ENCODE assay signal across 24 cellular contexts in the genomic region with DNA sequence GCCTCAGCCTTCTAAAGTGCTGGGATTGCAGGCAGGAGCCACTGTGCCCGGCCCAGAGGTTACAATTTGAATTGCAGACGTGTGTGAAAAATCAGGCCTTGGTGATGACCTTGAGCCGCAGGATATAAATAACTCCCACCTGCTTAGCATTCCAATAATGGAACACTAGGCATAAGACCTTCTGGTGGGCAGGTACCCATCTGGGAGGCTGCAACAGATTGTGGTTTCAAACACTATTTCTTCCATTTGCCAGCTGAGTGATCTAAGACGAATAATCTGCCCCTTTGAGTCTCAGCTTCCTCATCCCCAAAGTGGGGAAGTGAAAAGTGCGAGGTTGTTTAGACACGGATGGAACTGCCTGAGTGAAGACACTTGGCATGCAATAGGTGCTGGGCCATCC. TPM values are rescaled to one million over a fixed set of nuclear protein-coding genes. Genes with fewer than 3 reads are reported as not detected.
A peak's percentile ranks its signal among the peaks of the same experiment; 100 is the strongest.
DNase-seq lines count a peak whose midpoint lies in the region; ATAC-seq and TF ChIP-seq lines count a peak whose summit lies in the region.
"Had no signal": no experiment of that assay in that cellular context is flagged by ENCODE, and none has a peak within 500 bp of the region (broad histone marks: within the 10 kb centered on the region; RNA-seq: fewer than 3 reads in every experiment).

No MANE protein-coding gene starts in this region.

- ATAC-seq in HG02852 (IDR thresholded peaks at IDR 0.05; ENCODE audit: unreplicated experiment), result peak; percentile 47
- ATAC-seq in GM21825 (IDR thresholded peaks at IDR 0.05; ENCODE audit: unreplicated experiment), result no peak
- ATAC-seq: activated CD8-positive, alpha-beta T cell treated with anti-CD3 and anti-CD28 coated beads for 36 hours; activated T-cell treated with anti-CD3 and anti-CD28 coated beads, Interleukin-2, amount 50 U/mL, for 72 hours; HCT116; natural killer cell; Panc1; SK-N-SH treated with all-trans-retinoic acid at 6 μM for 48 hours had no signal

- H4K20me1 ChIP-seq in OCI-LY7 (ENCODE audit: insufficient read depth, low read length) (no peaks in the 10 kb centered on the region), PC-9 (ENCODE audit: insufficient read depth) (no peaks in the 10 kb centered on the region)

- DNase-seq in OCI-LY7 (ENCODE audit: low spot score) (peak; percentile 62), myocyte (ENCODE audit: low read depth) (peak; percentile 60), 8988T (no peak), PC-9 (no peak)
- no peak for DNase-seq in activated T-helper 2 cell treated with anti-CD3 and anti-CD28 coated beads, Interferon-gamma antibody, Interleukin-2, Interleukin-4, amounts not matched to agents 10 μg/mL and 5 μg/mL and 100 μg/mL, durations not matched to agents 14 hours and 24 hours and 36 hours (ENCODE audit: low spot score)
- DNase-seq: activated CD8-positive, alpha-beta T cell treated with anti-CD3 and anti-CD28 coated beads for 36 hours; activated naive CD8-positive, alpha-beta T cell treated with anti-CD3 and anti-CD28 coated beads, Interleukin-2, amount 10 ng/mL, durations not matched to agents 7 days and 5 days; activated T-cell treated with anti-CD3 and anti-CD28 coated beads, Interleukin-2, amount 50 U/mL, for 72 hours; Caco-2; MG63; natural killer cell; NCI-H1930; NCI-H524 had no signal

- no peaks in the 10 kb centered on the region for H3F3A ChIP-seq in PC-9 (ENCODE audit: insufficient read depth, low read depth)

- POLR2A ChIA-PET in OCI-LY7 (lab: Charles Lee) (interaction anchor here (0.6 to 1.2 kb wide), 2 partner anchors 10 to 293 kb away, joined by 3 to 6 read pairs; no protein-coding TSS in a partner anchor), PC-9 (lab: Charles Lee; ENCODE audit: unreplicated experiment) (no interaction called here)

- H3K4me1 ChIP-seq in OCI-LY7 (ENCODE audit: insufficient read depth, low read length, poor library complexity, severe bottlenecking) (peaks cover 27% of the 10 kb centered on the region), PC-9 (replicated peaks; ENCODE audit: insufficient read depth) (no peaks in the 10 kb centered on the region)
- H3K4me1 ChIP-seq: breast epithelium, Caco-2, prostate gland had no signal

- no TSS peak for BruUV-seq in OCI-LY7 (replicated peaks; lab: Mats Ljungman, UMichigan)
- no TSS peak for BruUV-seq in PC-9 (replicated peaks; lab: Mats Ljungman, UMichigan)

- intact Hi-C loops in OCI-LY7 (cut with micrococcal nuclease; ENCODE audit: unreplicated experiment) (no loop called here), PC-9 (cut with micrococcal nuclease; ENCODE audit: unreplicated experiment) (no loop called here)
- intact Hi-C loops in activated T-helper 2 cell treated with anti-CD3 and anti-CD28 coated beads, Interferon-gamma antibody, Interleukin-2, Interleukin-4, amounts not matched to agents 10 μg/mL and 5 μg/mL and 100 μg/mL, durations not matched to agents 14 hours and 24 hours and 36 hours (cut with micrococcal nuclease), result no loop called here

- no peaks in the 10 kb centered on the region for H3K36me3 ChIP-seq in OCI-LY7 (ENCODE audit: insufficient read depth, low read length)
- H3K36me3 ChIP-seq in PC-9 (ENCODE audit: low read depth), result no peaks in the 10 kb centered on the region
- H3K36me3 ChIP-seq: breast epithelium, esophagus muscularis mucosa, MG63, prostate gland, thoracic aorta had no signal

- CTCF ChIA-PET in OCI-LY7 (lab: Charles Lee; ENCODE audit: unreplicated experiment), result no interaction called here
- CTCF ChIA-PET in PC-9 (lab: Charles Lee), result interaction anchor here (0.5 to 0.6 kb wide), 2 partner anchors 185 to 1976 kb away, joined by 4 to 7 read pairs; no protein-coding TSS in a partner anchor

- H3K4me3 Mint-ChIP-seq in activated T-helper 2 cell treated with anti-CD3 and anti-CD28 coated beads, Interferon-gamma antibody, Interleukin-2, Interleukin-4, amounts not matched to agents 10 μg/mL and 5 μg/mL and 100 μg/mL, durations not matched to agents 14 hours and 24 hours and 36 hours (ENCODE audit: low read depth), result no peak overlapping the region
- H3K4me3 Mint-ChIP-seq: activated CD8-positive, alpha-beta T cell treated with anti-CD3 and anti-CD28 coated beads for 36 hours; activated naive CD8-positive, alpha-beta T cell treated with anti-CD3 and anti-CD28 coated beads, Interleukin-2, amount 10 ng/mL, durations not matched to agents 7 days and 5 days; activated T-cell treated with anti-CD3 and anti-CD28 coated beads, Interleukin-2, amount 50 U/mL, for 72 hours; natural killer cell had no signal

- H3K79me2 ChIP-seq in OCI-LY7 (ENCODE audit: insufficient read depth, low read depth, low read length) (no peaks in the 10 kb centered on the region), PC-9 (ENCODE audit: low read depth) (no peaks in the 10 kb centered on the region)

- H3K27me3 ChIP-seq in PC-9 (ENCODE audit: insufficient read depth, low read depth), result no peaks in the 10 kb centered on the region
- H3K27me3 ChIP-seq: breast epithelium, esophagus muscularis mucosa, MG63 had no signal

- H3K4me2 ChIP-seq in OCI-LY7 (ENCODE audit: low read length) (peak overlapping the region; percentile 13), PC-9 (no peak overlapping the region)
- H3K4me2 ChIP-seq: smooth muscle cell had no signal

- no peaks in the 10 kb centered on the region for H3K36me3 Mint-ChIP-seq in activated T-helper 2 cell treated with anti-CD3 and anti-CD28 coated beads, Interferon-gamma antibody, Interleukin-2, Interleukin-4, amounts not matched to agents 10 μg/mL and 5 μg/mL and 100 μg/mL, durations not matched to agents 14 hours and 24 hours and 36 hours (ENCODE audit: low read depth)
- H3K36me3 Mint-ChIP-seq: activated naive CD8-positive, alpha-beta T cell treated with anti-CD3 and anti-CD28 coated beads, Interleukin-2, amount 10 ng/mL, durations not matched to agents 7 days and 5 days; natural killer cell had no signal

- H2AFZ ChIP-seq in OCI-LY7 (ENCODE audit: low read length) (peak overlapping the region; percentile 8; the same call in 1 of the 2 replicates), PC-9 (no peak overlapping the region)

- no peaks in the 10 kb centered on the region for H3K9me3 Mint-ChIP-seq in activated T-helper 2 cell treated with anti-CD3 and anti-CD28 coated beads, Interferon-gamma antibody, Interleukin-2, Interleukin-4, amounts not matched to agents 10 μg/mL and 5 μg/mL and 100 μg/mL, durations not matched to agents 14 hours and 24 hours and 36 hours
- H3K9me3 Mint-ChIP-seq: activated CD8-positive, alpha-beta T cell treated with anti-CD3 and anti-CD28 coated beads for 36 hours; activated naive CD8-positive, alpha-beta T cell treated with anti-CD3 and anti-CD28 coated beads, Interleukin-2, amount 10 ng/mL, durations not matched to agents 7 days and 5 days; activated T-cell treated with anti-CD3 and anti-CD28 coated beads, Interleukin-2, amount 50 U/mL, for 72 hours; natural killer cell had no signal

- H3K4me3 ChIP-seq in OCI-LY7 (ENCODE audit: low read depth, low read length, poor library complexity, severe bottlenecking), result no peak overlapping the region
- no peak overlapping the region for H3K4me3 ChIP-seq in PC-9
- H3K4me3 ChIP-seq: breast epithelium, esophagus muscularis mucosa, MG63, prostate gland, smooth muscle cell, thoracic aorta had no signal

- H3K27me3 Mint-ChIP-seq in activated T-helper 2 cell treated with anti-CD3 and anti-CD28 coated beads, Interferon-gamma antibody, Interleukin-2, Interleukin-4, amounts not matched to agents 10 μg/mL and 5 μg/mL and 100 μg/mL, durations not matched to agents 14 hours and 24 hours and 36 hours (ENCODE audit: low read depth), result no peaks in the 10 kb centered on the region
- H3K27me3 Mint-ChIP-seq: activated CD8-positive, alpha-beta T cell treated with anti-CD3 and anti-CD28 coated beads for 36 hours; activated naive CD8-positive, alpha-beta T cell treated with anti-CD3 and anti-CD28 coated beads, Interleukin-2, amount 10 ng/mL, durations not matched to agents 7 days and 5 days had no signal

- H3K9me2 ChIP-seq in OCI-LY7 (ENCODE audit: insufficient read depth, low read length) (no peaks in the 10 kb centered on the region), PC-9 (ENCODE audit: insufficient read depth) (no peaks in the 10 kb centered on the region)

- H3K9me3 ChIP-seq in OCI-LY7 (ENCODE audit: low read length), result no peaks in the 10 kb centered on the region
- H3K9me3 ChIP-seq in PC-9 (ENCODE audit: insufficient read depth, low read depth), result no peaks in the 10 kb centered on the region
- H3K9me3 ChIP-seq: breast epithelium, Caco-2, esophagus muscularis mucosa, MG63, prostate gland, thoracic aorta had no signal

- H3K4me1 Mint-ChIP-seq in activated T-helper 2 cell treated with anti-CD3 and anti-CD28 coated beads, Interferon-gamma antibody, Interleukin-2, Interleukin-4, amounts not matched to agents 10 μg/mL and 5 μg/mL and 100 μg/mL, durations not matched to agents 14 hours and 24 hours and 36 hours (ENCODE audit: low read depth), result peaks cover 7% of the 10 kb centered on the region

- TF ChIP-seq CTCF in GM12873 (IDR thresholded peaks at IDR 0.05; ENCODE audit: insufficient read depth, low read depth, low read length, missing control alignments), result peak; percentile 1
- TF ChIP-seq CTCF in OCI-LY7 (conservative IDR thresholded peaks at IDR 0.05; ENCODE audit: low read length), result no peak
- no peak for TF ChIP-seq CTCF in PC-9 (conservative IDR thresholded peaks at IDR 0.05)

- peak overlapping the region; percentile 27 for H3K27ac ChIP-seq in OCI-LY7 (ENCODE audit: low read depth, low read length, poor library complexity, severe bottlenecking)
- H3K27ac ChIP-seq in PC-9, result no peak overlapping the region
- H3K27ac ChIP-seq: breast epithelium, esophagus muscularis mucosa, prostate gland, thoracic aorta had no signal

- H3K27ac Mint-ChIP-seq in activated T-helper 2 cell treated with anti-CD3 and anti-CD28 coated beads, Interferon-gamma antibody, Interleukin-2, Interleukin-4, amounts not matched to agents 10 μg/mL and 5 μg/mL and 100 μg/mL, durations not matched to agents 14 hours and 24 hours and 36 hours, result no peak overlapping the region
- H3K27ac Mint-ChIP-seq: activated CD8-positive, alpha-beta T cell treated with anti-CD3 and anti-CD28 coated beads for 36 hours; activated naive CD8-positive, alpha-beta T cell treated with anti-CD3 and anti-CD28 coated beads, Interleukin-2, amount 10 ng/mL, durations not matched to agents 7 days and 5 days; natural killer cell had no signal

RNA-seq across cellular contexts. Expression of gene HERC1, which starts 47.7 kb away (rescaled TPM):
- total RNA-seq in OCI-LY7 (2014; rRNA removed; shearing (Covaris generic)), result 53.2 and 55.9 TPM in 2 replicates
- total RNA-seq in OCI-LY7 (2022), result 70.0 and 71.5 TPM in 2 replicates
- 52.8 and 58.9 TPM in 2 replicates for total RNA-seq in myocyte
- 20.6 TPM for polyA plus RNA-seq in myocyte (2012)
- total RNA-seq in activated T-helper 2 cell treated with anti-CD3 and anti-CD28 coated beads, Interferon-gamma antibody, Interleukin-2, Interleukin-4, amounts not matched to agents 10 μg/mL and 5 μg/mL and 100 μg/mL, durations not matched to agents 14 hours and 24 hours and 36 hours, result 64.2 and 72.3 TPM in 2 replicates
- total RNA-seq in PC-9 (2021), result 46.6 and 47.0 TPM in 2 replicates

Comparison
In these comparisons a context has a peak if more than half of its experiments do, and no peak if none do; other contexts are left out.
1. DNase-seq: peak in OCI-LY7 (single experiment) and myocyte (single experiment); none in 8988T (single experiment), activated T-helper 2 cell treated with anti-CD3 and anti-CD28 coated beads, Interferon-gamma antibody, Interleukin-2, Interleukin-4, amounts not matched to agents 10 μg/mL and 5 μg/mL and 100 μg/mL, durations not matched to agents 14 hours and 24 hours and 36 hours (single experiment) and PC-9 (0 of 2).